4 cellular contexts compared by ENCODE assay signal in genomic region chr17:79754903-79755302, GRCh38. TPM values are rescaled to one million over a fixed set of nuclear protein-coding genes. Genes with fewer than 3 reads are reported as not detected.
"Had no signal": no experiment of that assay in that cellular context is flagged by ENCODE, and none has a peak within 500 bp of the region (broad histone marks: within the 10 kb centered on the region; RNA-seq: fewer than 3 reads in every experiment).

No MANE protein-coding gene starts in this region.

RNA-seq across cellular contexts. Expression of gene ENPP7, which starts 24.2 kb away (rescaled TPM):
- total RNA-seq: M059J, PC-3, SJCRH30, SK-MEL-5 had no signal
